In the genomic region with DNA sequence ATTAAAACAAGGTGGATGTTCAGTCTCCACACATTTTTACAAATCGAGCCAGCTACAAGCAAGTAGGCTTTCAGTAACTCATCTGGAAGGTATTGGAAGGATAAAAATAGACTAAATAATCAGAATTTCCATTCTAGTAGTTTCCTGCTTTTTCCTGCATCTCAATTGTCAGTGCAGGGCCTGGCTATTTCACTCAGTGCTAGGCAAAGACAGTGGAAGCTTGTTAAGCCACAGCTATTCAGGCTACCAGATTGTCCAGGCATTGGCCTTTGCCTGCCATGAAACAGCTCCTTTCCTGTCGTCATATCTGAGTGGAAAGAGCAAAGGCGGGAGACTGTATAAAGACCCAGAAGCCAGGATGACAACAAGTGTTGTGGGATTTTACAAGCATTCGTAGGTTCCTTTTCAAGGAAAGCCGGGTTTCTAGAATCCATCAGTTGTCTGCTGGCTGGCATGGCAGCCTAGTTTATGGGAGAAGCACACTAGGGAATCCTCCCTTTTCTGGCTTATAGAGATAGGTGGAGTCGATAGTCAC, we compare ENCODE assay signal across 11 cellular contexts. TPM values are rescaled to one million over a fixed set of nuclear protein-coding genes. Genes with fewer than 3 reads are reported as not detected.
DNase-seq lines count a peak whose midpoint lies in the region; ATAC-seq, FAIRE-seq and TF ChIP-seq lines count a peak whose summit lies in the region.
"Had no signal": no experiment of that assay in that cellular context is flagged by ENCODE, and none has a peak within 500 bp of the region (broad histone marks: within the 10 kb centered on the region; RNA-seq: fewer than 3 reads in every experiment).

No MANE protein-coding gene starts in this region.

- DNase-seq in heart right ventricle (no peak), Right ventricle myocardium superior (no peak), islet precursor cell (peak; percentile 56), aorta (no peak), urothelium cell line (ENCODE audit: low spot score) (no peak), GM03348 (ENCODE audit: low spot score) (no peak)
- no peak for DNase-seq in activated naive CD4-positive, alpha-beta T cell treated with anti-CD3 and anti-CD28 coated beads, Interleukin-2, amount 50 U/mL, for 72 hours (ENCODE audit: low spot score in 2 of 2)
- no peak for DNase-seq in stimulated activated CD4-positive, alpha-beta T cell treated with anti-CD3 and anti-CD28 coated beads, Interleukin-4, amount 100 ng/mL, for 24 hours
- DNase-seq: GOT3 had no signal

- H3K27ac ChIP-seq in heart right ventricle (peak overlapping the region in 9 of 10 donors; percentile 9 to 92 (median 59)), aorta (ENCODE audit: low read depth in 1 of 2, low read length in 2 of 2) (peak overlapping the region; percentile 76 to 89)

- H3K36me3 ChIP-seq in heart right ventricle (no peaks in the 10 kb centered on the region), aorta (ENCODE audit: control insufficient read depth in 1 of 2, insufficient read depth in 2 of 2, low read length in 1 of 2) (no peaks in the 10 kb centered on the region)

- FAIRE-seq in urothelium cell line (lab: Jason Lieb, UNC) = no peak
- FAIRE-seq: frontal cortex had no signal

- no peak for TF ChIP-seq CTCF in heart right ventricle (IDR thresholded peaks at IDR 0.05)

- H3K27me3 ChIP-seq in heart right ventricle (no peaks in the 10 kb centered on the region), aorta (ENCODE audit: control insufficient read depth in 1 of 2, insufficient read depth in 2 of 2, low read length in 1 of 2) (no peaks in the 10 kb centered on the region)
- H3K27me3 ChIP-seq: BLaER1 treated with 17β-estradiol and CSF1 and Interleukin-3, amounts not matched to agents 10 nM and 100 nM had no signal

- H3K27ac Mint-ChIP-seq in activated naive CD4-positive, alpha-beta T cell treated with anti-CD3 and anti-CD28 coated beads, Interleukin-2, amount 50 U/mL, for 72 hours = peak overlapping the region; percentile 53 to 96

- H3K36me3 Mint-ChIP-seq in activated naive CD4-positive, alpha-beta T cell treated with anti-CD3 and anti-CD28 coated beads, Interleukin-2, amount 50 U/mL, for 72 hours = peaks cover 20 to 23% of the 10 kb centered on the region in 2 donors

- H3K9me3 Mint-ChIP-seq in activated naive CD4-positive, alpha-beta T cell treated with anti-CD3 and anti-CD28 coated beads, Interleukin-2, amount 50 U/mL, for 72 hours = no peaks in the 10 kb centered on the region

- ATAC-seq in heart right ventricle = no peak
- ATAC-seq in Right ventricle myocardium superior (ENCODE audit: poor library complexity) = no peak
- ATAC-seq in activated naive CD4-positive, alpha-beta T cell treated with anti-CD3 and anti-CD28 coated beads, Interleukin-2, amount 50 U/mL, for 72 hours = no peak
- no peak for ATAC-seq in aorta (ENCODE audit: low FRiP score)

- 49 to 52% methylated on average over 6 of the region's 6 CpGs for WGBS in heart right ventricle, 2 donors
- WGBS in aorta, 2 donors = 44 to 52% methylated on average over 6 of the region's 6 CpGs

- intact Hi-C loops in heart right ventricle (cut with DNase I) (loop anchor here in 4 of 10 donors (2.0 to 5.0 kb wide), 2 partner anchors 101 to 133 kb away; no protein-coding TSS in a partner anchor), Right ventricle myocardium superior (cut with DNase I) (no loop called here), aorta (cut with DNase I) (loop anchor here in 1 of 2 donors (5.0 kb wide), 1 partner anchor 102 kb away; no protein-coding TSS in a partner anchor)

- H3K4me3 ChIP-seq in heart right ventricle = no peak overlapping the region
- no peak overlapping the region for H3K4me3 ChIP-seq in aorta (ENCODE audit: low read length in 2 of 2)
- H3K4me3 ChIP-seq: BLaER1 treated with 17β-estradiol and CSF1 and Interleukin-3, amounts not matched to agents 10 nM and 100 nM had no signal

- H3K4me1 ChIP-seq in heart right ventricle (peaks cover 10 to 46% (median 43%) of the 10 kb centered on the region in 9 donors), aorta (ENCODE audit: control insufficient read depth in 1 of 2, insufficient read depth in 2 of 2, low read length in 2 of 2) (peaks cover 0 to 5% of the 10 kb centered on the region in 2 donors)

- H3K9me3 ChIP-seq in heart right ventricle (no peaks in the 10 kb centered on the region), aorta (ENCODE audit: control insufficient read depth, low read length) (no peaks in the 10 kb centered on the region)
- H3K9me3 ChIP-seq: BLaER1 treated with 17β-estradiol and CSF1 and Interleukin-3, amounts not matched to agents 10 nM and 100 nM had no signal

RNA-seq across cellular contexts. Expression of a gene that starts 2.1 kb away (rescaled TPM):
- total RNA-seq in heart right ventricle (10 to 100 TPM; 36.3 to 62.5 (median 56.0) TPM), Right ventricle myocardium superior (37.5 TPM), aorta (10 to 100 TPM; 81.8 to 85.0 TPM)
- polyA plus RNA-seq in heart right ventricle (10 to 100 TPM in 1 of 2 donors, 1 to 10 TPM in 1; 1.7 to 21.6 TPM), aorta (10 to 100 TPM in 1 of 2 donors, 1 to 10 TPM in 1; 2.0 to 10.1 TPM)
- total RNA-seq in activated naive CD4-positive, alpha-beta T cell treated with anti-CD3 and anti-CD28 coated beads, Interleukin-2, amount 50 U/mL, for 72 hours = 10 to 100 TPM; 57.7 to 63.2 TPM
